Comparison of ENCODE assay signal across 20 cellular contexts in the genomic region with DNA sequence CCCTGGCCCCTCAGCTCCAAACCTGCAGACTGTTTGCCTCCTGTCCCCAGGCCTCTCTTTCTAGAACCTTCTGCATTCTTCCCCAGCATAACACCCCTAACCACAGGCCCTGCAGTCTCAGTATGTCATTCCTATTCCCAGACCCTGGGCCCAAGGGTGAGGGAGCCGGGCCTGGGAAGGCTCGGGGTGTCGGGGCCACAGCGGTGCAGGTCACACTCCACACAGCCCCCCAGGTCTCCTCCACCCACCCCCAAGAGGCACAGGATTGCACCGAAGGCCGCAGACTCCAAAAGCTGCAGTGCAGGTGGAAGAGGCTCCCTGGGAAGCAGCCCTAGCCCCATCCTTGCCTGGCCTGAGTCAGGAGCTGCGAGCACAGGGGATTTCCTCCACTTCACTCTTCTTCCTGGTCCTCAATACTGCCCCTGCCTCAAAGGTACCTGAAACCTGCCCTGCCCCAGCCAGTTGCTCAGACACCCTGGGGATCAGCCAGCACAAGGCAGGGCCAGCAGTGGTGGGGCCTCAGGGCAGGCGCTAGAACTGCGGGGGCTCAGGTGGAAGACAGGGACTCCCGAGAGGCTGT. TPM values are rescaled to one million over a fixed set of nuclear protein-coding genes. Genes with fewer than 3 reads are reported as not detected.
DNase-seq lines count a peak whose midpoint lies in the region; ATAC-seq and TF ChIP-seq lines count a peak whose summit lies in the region.
"Had no signal": no experiment of that assay in that cellular context is flagged by ENCODE, and none has a peak within 500 bp of the region (broad histone marks: within the 10 kb centered on the region; RNA-seq: fewer than 3 reads in every experiment).

No MANE protein-coding gene starts in this region.

- peak overlapping the region; percentile 72 for H3K4me3 Mint-ChIP-seq in T-helper 17 cell
- H3K4me3 Mint-ChIP-seq: activated CD4-positive, alpha-beta T cell treated with anti-CD3 and anti-CD28 coated beads, Interleukin-2, amount 10 ng/mL, durations not matched to agents 7 days and 5 days; GM23338; neural crest cell had no signal

- in situ Hi-C loops in HAP-1 (cut with MboI; ENCODE audit: low sequenced_read_pairs) = no loop called here

- H3K36me3 Mint-ChIP-seq in activated naive CD4-positive, alpha-beta T cell treated with anti-CD3 and anti-CD28 coated beads, Interleukin-2, amount 50 U/mL, for 72 hours = no peaks in the 10 kb centered on the region
- H3K36me3 Mint-ChIP-seq in T-helper 17 cell (ENCODE audit: low read depth) = no peaks in the 10 kb centered on the region

- no peaks in the 10 kb centered on the region for H3K4me1 ChIP-seq in foreskin keratinocyte
- no peaks in the 10 kb centered on the region for H3K4me1 ChIP-seq in HAP-1

- peak overlapping the region; percentile 9 to 87 for H3K27ac Mint-ChIP-seq in activated naive CD4-positive, alpha-beta T cell treated with anti-CD3 and anti-CD28 coated beads, Interleukin-2, amount 50 U/mL, for 72 hours
- H3K27ac Mint-ChIP-seq in T-helper 17 cell = peak overlapping the region; percentile 73
- H3K27ac Mint-ChIP-seq: activated CD4-positive, alpha-beta T cell treated with anti-CD3 and anti-CD28 coated beads, Interleukin-2, amount 10 ng/mL, durations not matched to agents 7 days and 5 days; GM23338 had no signal

- H3K27me3 ChIP-seq in foreskin keratinocyte (no peaks in the 10 kb centered on the region), HAP-1 (ENCODE audit: low read depth) (no peaks in the 10 kb centered on the region)
- H3K27me3 ChIP-seq: tibial nerve had no signal

- TF ChIP-seq CTCF in foreskin keratinocyte (conservative IDR thresholded peaks at IDR 0.05) = no peak

- no peaks in the 10 kb centered on the region for H3K9me3 Mint-ChIP-seq in activated naive CD4-positive, alpha-beta T cell treated with anti-CD3 and anti-CD28 coated beads, Interleukin-2, amount 50 U/mL, for 72 hours
- H3K9me3 Mint-ChIP-seq: activated CD4-positive, alpha-beta T cell treated with anti-CD3 and anti-CD28 coated beads, Interleukin-2, amount 10 ng/mL, durations not matched to agents 7 days and 5 days; GM23338; neural crest cell had no signal

- no peaks in the 10 kb centered on the region for H3K27me3 Mint-ChIP-seq in T-helper 17 cell
- H3K27me3 Mint-ChIP-seq: activated CD4-positive, alpha-beta T cell treated with anti-CD3 and anti-CD28 coated beads, Interleukin-2, amount 10 ng/mL, durations not matched to agents 7 days and 5 days had no signal

- peaks cover 10% of the 10 kb centered on the region for H3K4me1 Mint-ChIP-seq in T-helper 17 cell
- H3K4me1 Mint-ChIP-seq: GM23338 had no signal

- H3K27ac ChIP-seq in foreskin keratinocyte (no peak overlapping the region), temporal lobe (ENCODE audit: low read depth, low read length) (peak overlapping the region; percentile 14)
- H3K27ac ChIP-seq: tibial nerve had no signal

- ATAC-seq in activated naive CD4-positive, alpha-beta T cell treated with anti-CD3 and anti-CD28 coated beads, Interleukin-2, amount 50 U/mL, for 72 hours = no peak
- ATAC-seq in T-helper 17 cell (no peak), foreskin keratinocyte (peak; percentile 37), GM21390 (IDR thresholded peaks at IDR 0.05; ENCODE audit: unreplicated experiment) (no peak)
- ATAC-seq: GM23338, HepG2 had no signal

- peaks cover 29% of the 10 kb centered on the region for H3K36me3 ChIP-seq in HAP-1 (replicated peaks)

- H3K4me3 ChIP-seq in HAP-1 = no peak overlapping the region
- H3K4me3 ChIP-seq: GM23338, tibial nerve had no signal

- DNase-seq in activated naive CD4-positive, alpha-beta T cell treated with anti-CD3 and anti-CD28 coated beads, Interleukin-2, amount 50 U/mL, for 72 hours (ENCODE audit: low spot score in 2 of 2) = no peak
- DNase-seq in activated naive CD4-positive, alpha-beta T cell treated with anti-CD3 and anti-CD28 coated beads, Interleukin-2, amount 50 U/mL, for 16 hours = no peak
- DNase-seq in T-helper 17 cell = no peak
- no peak for DNase-seq in foreskin keratinocyte
- no peak for DNase-seq in NCI-H82 (lab: John Stamatoyannopoulos, UW)
- no peak for DNase-seq in HAP-1 (ENCODE audit: low spot score in 2 of 2)
- DNase-seq: activated CD4-positive, alpha-beta T cell treated with anti-CD3 and anti-CD28 coated beads, Interleukin-2, amount 10 ng/mL, durations not matched to agents 7 days and 5 days; effector CD4-positive, alpha-beta T cell; hypothalamus; mesendoderm; NCI-H1694; NCI-H2227 treated with DMSO at 0.1 percent for 48 hours; RPMI8226; stimulated activated CD4-positive, alpha-beta T cell treated with anti-CD3 and anti-CD28 coated beads, Interleukin-12 subunit alpha, Interleukin-12 subunit beta, amount 100 ng/mL, for 4 hours had no signal

- H3K9me3 ChIP-seq in T-helper 17 cell (ENCODE audit: control insufficient read depth, low read length, poor library complexity, severe bottlenecking) = no peaks in the 10 kb centered on the region
- no peaks in the 10 kb centered on the region for H3K9me3 ChIP-seq in HAP-1
- H3K9me3 ChIP-seq: tibial nerve had no signal

RNA-seq across cellular contexts. Expression of a gene that starts 31.1 kb away (rescaled TPM):
- 10 to 100 TPM; 55.1 to 78.1 TPM for total RNA-seq in activated naive CD4-positive, alpha-beta T cell treated with anti-CD3 and anti-CD28 coated beads, Interleukin-2, amount 50 U/mL, for 72 hours
- total RNA-seq in T-helper 17 cell (100 to 1,000 TPM; 123 to 125 TPM), foreskin keratinocyte (26.7 and 29.8 TPM in 2 replicates), temporal lobe (13.0 TPM)
- polyA plus RNA-seq in foreskin keratinocyte = 28.1 and 30.7 TPM in 2 replicates
